23 cellular contexts compared by ENCODE assay signal in the genomic region with DNA sequence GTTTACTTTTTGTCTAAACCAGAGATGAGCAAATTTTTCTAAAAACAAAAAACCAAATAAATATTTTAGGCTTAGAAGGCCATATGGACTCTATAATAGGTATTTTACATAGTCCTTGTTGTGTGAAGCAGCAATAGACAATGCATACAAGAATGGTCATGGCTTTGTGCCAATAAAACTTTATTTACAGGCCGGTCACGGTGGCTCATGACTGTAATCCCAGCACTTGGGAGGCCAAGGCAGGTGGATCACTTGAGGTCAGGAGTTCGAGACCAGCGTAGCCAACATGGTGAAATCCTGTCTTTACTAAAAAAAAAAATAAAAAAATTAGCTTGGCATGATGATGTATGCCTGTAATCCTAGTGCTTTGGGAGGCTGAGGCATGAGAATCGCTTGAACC.
DNase-seq lines count a peak whose midpoint lies in the region; ATAC-seq, FAIRE-seq and TF ChIP-seq lines count a peak whose summit lies in the region.
"Had no signal": no experiment of that assay in that cellular context is flagged by ENCODE, and none has a peak within 500 bp of the region (broad histone marks: within the 10 kb centered on the region; RNA-seq: fewer than 3 reads in every experiment).

No MANE protein-coding gene starts in this region.

- RAD21 ChIA-PET in GM12878 (lab: Charles Lee; ENCODE audit: unreplicated experiment), result no interaction called here

- TF ChIP-seq POLR2A in HepG2 (IDR thresholded peaks at IDR 0.05; ENCODE audit: insufficient read depth in 1 of 2, low read depth in 2 of 2, low read length in 2 of 2), result no peak
- TF ChIP-seq POLR2A in right lobe of liver (IDR thresholded peaks at IDR 0.05), result no peak
- TF ChIP-seq POLR2A in GM12878 (IDR thresholded peaks at IDR 0.05; ENCODE audit: low read depth, low read length), result no peak
- TF ChIP-seq POLR2A in spleen (IDR thresholded peaks at IDR 0.05), result no peak

- no peak overlapping the region for H3K4me3 ChIP-seq in HepG2 (replicated peaks in 1 of 3; ENCODE audit: insufficient read depth in 1 of 3, low read depth in 2 of 3, low read length in 3 of 3)
- no peak overlapping the region for H3K4me3 ChIP-seq in right lobe of liver
- H3K4me3 ChIP-seq in GM12878, result no peak overlapping the region
- H3K4me3 ChIP-seq in coronary artery, result no peak overlapping the region
- no peak overlapping the region for H3K4me3 ChIP-seq in spleen
- H3K4me3 ChIP-seq: BLaER1, GM23248 had no signal

- FAIRE-seq in HepG2 (lab: Jason Lieb, UNC) (no peak), GM12878 (lab: Jason Lieb, UNC) (no peak)
- FAIRE-seq: A204.1, G401.6, GM19239, H1 had no signal

- no peak overlapping the region for H2AFZ ChIP-seq in HepG2 (ENCODE audit: low read length)
- H2AFZ ChIP-seq in GM12878 (ENCODE audit: control insufficient read depth, low read depth, low read length), result no peak overlapping the region
- H2AFZ ChIP-seq: GM23248 had no signal

- H4K20me1 ChIP-seq in HepG2 (ENCODE audit: insufficient read depth, low read length), result no peaks in the 10 kb centered on the region
- no peaks in the 10 kb centered on the region for H4K20me1 ChIP-seq in GM12878 (ENCODE audit: control insufficient read depth, insufficient read depth)
- H4K20me1 ChIP-seq: BLaER1 had no signal

- H3K79me2 ChIP-seq in HepG2 (ENCODE audit: insufficient read depth, low read length) (no peaks in the 10 kb centered on the region), GM12878 (ENCODE audit: control insufficient read depth, insufficient read depth, low read length) (no peaks in the 10 kb centered on the region)

- DNase-seq in HepG2 (ENCODE audit: low spot score) (no peak), right lobe of liver (no peak), GM12878 (ENCODE audit: low read depth, low spot score) (no peak), coronary artery (ENCODE audit: low spot score) (peak; percentile 21), SHP77 treated with DMSO at 0.1 percent for 48 hours (lab: John Stamatoyannopoulos, UW) (no peak), dermis blood vessel endothelial cell (no peak), spleen (no peak)
- DNase-seq: Caco-2; CD4-positive, CD25-positive, alpha-beta regulatory T cell; CD8-positive, alpha-beta T cell; DMS153; DND-41; GM23248; H7; HCEC 1CT had no signal

- H3K36me3 ChIP-seq in HepG2 (replicated peaks in 1 of 2; ENCODE audit: control insufficient read depth in 1 of 2, insufficient read depth in 2 of 2, low read length in 2 of 2) (no peaks in the 10 kb centered on the region), right lobe of liver (no peaks in the 10 kb centered on the region), GM12878 (ENCODE audit: control insufficient read depth in 2 of 2, insufficient read depth in 2 of 2, low read length in 1 of 2) (no peaks in the 10 kb centered on the region), spleen (no peaks in the 10 kb centered on the region)
- H3K36me3 ChIP-seq: BLaER1 had no signal

- TF ChIP-seq CTCF in HepG2 (CRISPR knock-in tag; IDR thresholded peaks at IDR 0.05) (no peak), right lobe of liver (IDR thresholded peaks at IDR 0.05) (no peak), GM12878 (IDR thresholded peaks at IDR 0.05 in 2 of 3, conservative IDR thresholded peaks at IDR 0.05 in 1 of 3; ENCODE audit: control insufficient read depth in 2 of 3, extremely low read depth in 1 of 3, insufficient read depth in 1 of 3, low read depth in 3 of 3, low read length in 3 of 3) (no peak), coronary artery (IDR thresholded peaks at IDR 0.05) (no peak), spleen (IDR thresholded peaks at IDR 0.05 in 8 of 11, conservative IDR thresholded peaks at IDR 0.05 in 3 of 11) (no peak)

- intact Hi-C loops in HepG2 (cut with micrococcal nuclease; ENCODE audit: unreplicated experiment), result no loop called here
- intact Hi-C loops in right lobe of liver (cut with DNase I), result no loop called here
- intact Hi-C loops in GM12878 (cut with micrococcal nuclease; ENCODE audit: unreplicated experiment), result no loop called here
- intact Hi-C loops in spleen (cut with DNase I; ENCODE audit: low total_unique reads), result no loop called here

- H3K4me2 ChIP-seq in HepG2 (ENCODE audit: low read depth, low read length), result no peak overlapping the region
- H3K4me2 ChIP-seq in GM12878 (ENCODE audit: control insufficient read depth, insufficient read depth), result no peak overlapping the region
- H3K4me2 ChIP-seq: BLaER1 had no signal

- CTCF ChIA-PET in HepG2 (lab: Yijun Ruan, JAX; ENCODE audit: low intra/inter-chr PET ratio, low total read pairs), result no interaction called here
- CTCF ChIA-PET in GM12878 (lab: Yijun Ruan, JAX), result no interaction called here

- POLR2A ChIA-PET in HepG2 (lab: Yijun Ruan, JAX) (no interaction called here), GM12878 (lab: Charles Lee) (no interaction called here)

- H3K9ac ChIP-seq in HepG2 (ENCODE audit: insufficient read depth, low read depth, low read length) (no peak overlapping the region), GM12878 (ENCODE audit: control insufficient read depth, insufficient read depth, low read length) (no peak overlapping the region)
- H3K9ac ChIP-seq: BLaER1, GM23248 had no signal

- H3K27me3 ChIP-seq in HepG2 (ENCODE audit: control insufficient read depth in 1 of 2, insufficient read depth in 2 of 2, low read length in 2 of 2) (no peaks in the 10 kb centered on the region), right lobe of liver (no peaks in the 10 kb centered on the region), GM12878 (replicated peaks in 1 of 2; ENCODE audit: control insufficient read depth in 2 of 2, insufficient read depth in 2 of 2, low read length in 1 of 2) (no peaks in the 10 kb centered on the region), spleen (replicated peaks in 1 of 7) (no peaks in the 10 kb centered on the region)
- H3K27me3 ChIP-seq: BLaER1 had no signal

- H3K9me3 ChIP-seq in HepG2 (ENCODE audit: low read length) (no peaks in the 10 kb centered on the region), right lobe of liver (no peaks in the 10 kb centered on the region), GM12878 (replicated peaks; ENCODE audit: control insufficient read depth, insufficient read depth, low read length) (no peaks in the 10 kb centered on the region), spleen (no peaks in the 10 kb centered on the region)
- H3K9me3 ChIP-seq: BLaER1, Caco-2 had no signal

- 66% methylated on average over 5 of the region's 5 CpGs for WGBS in HepG2 (ENCODE audit: low lambda C conversion rate)
- 79% methylated on average over 3 of the region's 5 CpGs for WGBS in right lobe of liver (ENCODE audit: insufficient coverage, low coverage, low lambda C conversion rate, missing lambda C conversion rate)
- WGBS in GM12878 (ENCODE audit: insufficient coverage, insufficient replicate concordance, low lambda C conversion rate, missing lambda C conversion rate), result 40% methylated on average over 5 of the region's 5 CpGs
- 89 to 93% (median 92%) methylated on average over 5 of the region's 5 CpGs for WGBS in spleen, 5 donors

- no peak overlapping the region for H3K27ac ChIP-seq in HepG2 (ENCODE audit: extremely low read length, insufficient read depth, low read length)
- H3K27ac ChIP-seq in right lobe of liver, result no peak overlapping the region
- H3K27ac ChIP-seq in GM12878 (ENCODE audit: control insufficient read depth, insufficient read depth), result no peak overlapping the region
- H3K27ac ChIP-seq in coronary artery, result no peak overlapping the region
- H3K27ac ChIP-seq in spleen, result no peak overlapping the region
- H3K27ac ChIP-seq: 22Rv1, BLaER1, C4-2B, GM23248 had no signal

- ATAC-seq in HepG2 (no peak), right lobe of liver (no peak), GM12878 (no peak), HG03025 (IDR thresholded peaks at IDR 0.05; ENCODE audit: low FRiP score, unreplicated experiment) (no peak)
- ATAC-seq: CD8-positive, alpha-beta T cell had no signal

- BruUV-seq in HepG2 (replicated peaks; lab: Mats Ljungman, UMichigan) (no TSS peak), GM12878 (replicated peaks; lab: Mats Ljungman, UMichigan) (no TSS peak)

- TF ChIP-seq RAD21 in HepG2 (CRISPR knock-in tag; IDR thresholded peaks at IDR 0.05), result no peak
- TF ChIP-seq RAD21 in GM12878 (IDR thresholded peaks at IDR 0.05; ENCODE audit: insufficient read depth, low read depth, low read length), result no peak

- SMC1A ChIA-PET in GM12878 (lab: Charles Lee; ENCODE audit: uncharacterized antibody, unreplicated experiment), result interaction anchor here (0.6 to 1.4 kb wide), 6 partner anchors 13 to 1942 kb away, joined by 3 to 4 read pairs (median 3); no protein-coding TSS in a partner anchor

- H3K4me1 ChIP-seq in HepG2 (ENCODE audit: insufficient read depth, low read length), result no peaks in the 10 kb centered on the region
- no peaks in the 10 kb centered on the region for H3K4me1 ChIP-seq in right lobe of liver
- no peaks in the 10 kb centered on the region for H3K4me1 ChIP-seq in GM12878 (ENCODE audit: control insufficient read depth, insufficient read depth, low read length)
- H3K4me1 ChIP-seq in spleen, result no peaks in the 10 kb centered on the region
- H3K4me1 ChIP-seq: BLaER1 had no signal

- in situ Hi-C loops in HepG2 (cut with HindIII; ENCODE audit: extremely low pct_ligation_motif_present, low pct_unique_long_range_greater_than_20kb), result no loop called here
- in situ Hi-C loops in GM12878 (cut with MboI), result no loop called here

- TF ChIP-seq EP300 in HepG2 (IDR thresholded peaks at IDR 0.05; ENCODE audit: low read depth in 2 of 2, low read length in 2 of 2), result no peak
- no peak for TF ChIP-seq EP300 in HepG2 (CRISPR knock-in tag; IDR thresholded peaks at IDR 0.05; ENCODE audit: borderline replicate concordance)
- TF ChIP-seq EP300 in GM12878 (IDR thresholded peaks at IDR 0.05; ENCODE audit: borderline replicate concordance in 1 of 2, control insufficient read depth in 1 of 2, low read depth in 2 of 2, low read length in 2 of 2), result no peak

TF ChIP-seq in HepG2, 621 proteins besides CTCF, POLR2A, EP300 and RAD21 (continues in another document):
- no peak for TF ChIP-seq SMARCE1 (IDR thresholded peaks at IDR 0.05; ENCODE audit: borderline replicate concordance)

TF ChIP-seq in GM12878, 131 proteins besides CTCF, POLR2A, EP300 and RAD21 (continues in another document):
- no peak for TF ChIP-seq KDM1A (IDR thresholded peaks at IDR 0.05; ENCODE audit: borderline replicate concordance)
